Comparison of ENCODE assay signal across 11 cellular contexts in genomic region chr1:63821650-63822049, GRCh38. TPM values are rescaled to one million over a fixed set of nuclear protein-coding genes. Genes with fewer than 3 reads are reported as not detected.
DNase-seq lines count a peak whose midpoint lies in the region; ATAC-seq, FAIRE-seq and TF ChIP-seq lines count a peak whose summit lies in the region.
"Had no signal": no experiment of that assay in that cellular context is flagged by ENCODE, and none has a peak within 500 bp of the region (broad histone marks: within the 10 kb centered on the region; RNA-seq: fewer than 3 reads in every experiment).

No MANE protein-coding gene starts in this region.

- H3K4me1 Mint-ChIP-seq in MCF 10A (ENCODE audit: insufficient read depth, unreplicated experiment) = peaks cover 8% of the 10 kb centered on the region

- DNase-seq in MCF 10A (ENCODE audit: unreplicated experiment) = peak; percentile 46
- no peak for DNase-seq in breast epithelium (ENCODE audit: low spot score in 2 of 2)
- peak in 1 of 2 donors; percentile 67 for DNase-seq in ascending aorta (ENCODE audit: low spot score in 2 of 2)
- peak; percentile 31 for DNase-seq in kidney glomerular epithelial cell (lab: John Stamatoyannopoulos, UW)
- peak in 1 of 2 donors; percentile 48 for DNase-seq in aorta
- no peak for DNase-seq in activated naive CD4-positive, alpha-beta T cell (lab: John Stamatoyannopoulos, UW)
- DNase-seq in D721Med (ENCODE audit: insufficient read length, low spot score) = no peak
- DNase-seq: NCI-H526 had no signal

- POLR2A ChIA-PET in MCF 10A (lab: Yijun Ruan, JAX) = interaction anchor here (0.6 to 0.8 kb wide), 2 partner anchors 45 to 48 kb away, joined by 3 to 4 read pairs; partner anchors contain the start of gene ROR1

- CTCF ChIA-PET in MCF 10A (lab: Yijun Ruan, JAX) = interaction anchor here (1.6 kb wide), 1 partner anchor 316 kb away, joined by 3 read pairs; no protein-coding TSS in a partner anchor

- H3K9me3 ChIP-seq in breast epithelium = no peaks in the 10 kb centered on the region
- no peaks in the 10 kb centered on the region for H3K9me3 ChIP-seq in ascending aorta
- H3K9me3 ChIP-seq in aorta (ENCODE audit: control insufficient read depth, low read length) = no peaks in the 10 kb centered on the region

- H3K27ac Mint-ChIP-seq in MCF 10A (ENCODE audit: low read depth, unreplicated experiment) = no peak overlapping the region
- H3K27ac Mint-ChIP-seq: type B pancreatic cell had no signal

- H3K27me3 ChIP-seq in breast epithelium = no peaks in the 10 kb centered on the region
- no peaks in the 10 kb centered on the region for H3K27me3 ChIP-seq in ascending aorta
- H3K27me3 ChIP-seq in aorta (ENCODE audit: control insufficient read depth in 1 of 2, insufficient read depth in 2 of 2, low read length in 1 of 2) = no peaks in the 10 kb centered on the region

- no peaks in the 10 kb centered on the region for H3K36me3 Mint-ChIP-seq in MCF 10A (ENCODE audit: insufficient read depth, unreplicated experiment)

- H3K27ac ChIP-seq in breast epithelium = no peak overlapping the region
- H3K27ac ChIP-seq in ascending aorta = peak overlapping the region; percentile 38 to 51
- H3K27ac ChIP-seq in aorta (ENCODE audit: low read depth in 1 of 2, low read length in 2 of 2) = peak overlapping the region in 1 of 2 donors; percentile 38
- H3K27ac ChIP-seq: epithelial cell of prostate had no signal

- 3 to 6% methylated on average over 4 of the region's 4 CpGs for WGBS in aorta, 2 donors

- peak; percentile 46 for ATAC-seq in aorta (ENCODE audit: low FRiP score)
- no peak for ATAC-seq in HG02759 (IDR thresholded peaks at IDR 0.05; ENCODE audit: unreplicated experiment)

- no peaks in the 10 kb centered on the region for H3K4me1 ChIP-seq in breast epithelium
- peaks cover 4 to 36% of the 10 kb centered on the region in 2 donors for H3K4me1 ChIP-seq in ascending aorta
- peaks cover 8 to 24% of the 10 kb centered on the region in 2 donors for H3K4me1 ChIP-seq in aorta (ENCODE audit: control insufficient read depth in 1 of 2, insufficient read depth in 2 of 2, low read length in 2 of 2)

- BruUV-seq in MCF 10A (replicated peaks; lab: Mats Ljungman, UMichigan) = no TSS peak

- no peak overlapping the region for H3K4me3 Mint-ChIP-seq in MCF 10A (ENCODE audit: unreplicated experiment)
- H3K4me3 Mint-ChIP-seq: type B pancreatic cell had no signal

- peaks cover 6% of the 10 kb centered on the region for H3K9me3 Mint-ChIP-seq in MCF 10A (ENCODE audit: unreplicated experiment)
- H3K9me3 Mint-ChIP-seq: type B pancreatic cell had no signal

- H3K36me3 ChIP-seq in breast epithelium = no peaks in the 10 kb centered on the region
- no peaks in the 10 kb centered on the region for H3K36me3 ChIP-seq in ascending aorta
- no peaks in the 10 kb centered on the region for H3K36me3 ChIP-seq in aorta (ENCODE audit: control insufficient read depth in 1 of 2, insufficient read depth in 2 of 2, low read length in 1 of 2)

- FAIRE-seq in D721Med (lab: Jason Lieb, UNC) = no peak

- TF ChIP-seq POLR2A in breast epithelium (IDR thresholded peaks at IDR 0.05) = no peak

- H3K4me3 ChIP-seq in breast epithelium (no peak overlapping the region), ascending aorta (peak overlapping the region in 1 of 2 donors; percentile 14), aorta (ENCODE audit: low read length in 2 of 2) (peak overlapping the region in 1 of 2 donors; percentile 6)

- TF ChIP-seq CTCF in MCF 10A (IDR thresholded peaks at IDR 0.05; ENCODE audit: unreplicated experiment) = no peak
- no peak for TF ChIP-seq CTCF in breast epithelium (IDR thresholded peaks at IDR 0.05)
- no peak for TF ChIP-seq CTCF in ascending aorta (IDR thresholded peaks at IDR 0.05)
- TF ChIP-seq CTCF in D721Med (IDR thresholded peaks at IDR 0.05; ENCODE audit: insufficient read depth, missing control alignments) = no peak

- no peaks in the 10 kb centered on the region for H3K27me3 Mint-ChIP-seq in MCF 10A (ENCODE audit: insufficient read depth, unreplicated experiment)

- intact Hi-C loops in MCF 10A (cut with micrococcal nuclease) (no loop called here), breast epithelium (cut with DNase I; ENCODE audit: low total_unique reads) (loop anchor here (2.0 kb wide), 1 partner anchor 27 kb away; no protein-coding TSS in a partner anchor), ascending aorta (cut with DNase I) (loop anchor here (5.0 kb wide), 1 partner anchor 41 kb away; no protein-coding TSS in a partner anchor), aorta (cut with DNase I) (no loop called here)

RNA-seq across cellular contexts. Expression of gene ROR1, which starts 47.8 kb away (rescaled TPM):
- total RNA-seq in MCF 10A (2022) (4.6 and 10.3 TPM in 2 replicates), breast epithelium (10 to 100 TPM in 1 of 3 donors, 1 to 10 TPM in 2; 5.9 to 11.6 (median 7.7) TPM), ascending aorta (115 TPM), aorta (10 to 100 TPM; 18.7 to 30.9 TPM)
- 1 to 10 TPM; 4.0 to 4.2 TPM for polyA plus RNA-seq in aorta

Comparison
In these comparisons a context has a peak if more than half of its experiments do, and no peak if none do; other contexts are left out.
1. DNase-seq: peak in MCF 10A (single experiment) and kidney glomerular epithelial cell (single experiment); none in breast epithelium (0 of 2), activated naive CD4-positive, alpha-beta T cell (0 of 4) and D721Med (single experiment).
2. intact Hi-C loops: an anchor here in breast epithelium (2.0 kb wide) and ascending aorta (5.0 kb wide); none called in MCF 10A and aorta.
3. H3K27ac ChIP-seq: peak in ascending aorta (2 of 2); none in breast epithelium (0 of 2).